In the genomic region with DNA sequence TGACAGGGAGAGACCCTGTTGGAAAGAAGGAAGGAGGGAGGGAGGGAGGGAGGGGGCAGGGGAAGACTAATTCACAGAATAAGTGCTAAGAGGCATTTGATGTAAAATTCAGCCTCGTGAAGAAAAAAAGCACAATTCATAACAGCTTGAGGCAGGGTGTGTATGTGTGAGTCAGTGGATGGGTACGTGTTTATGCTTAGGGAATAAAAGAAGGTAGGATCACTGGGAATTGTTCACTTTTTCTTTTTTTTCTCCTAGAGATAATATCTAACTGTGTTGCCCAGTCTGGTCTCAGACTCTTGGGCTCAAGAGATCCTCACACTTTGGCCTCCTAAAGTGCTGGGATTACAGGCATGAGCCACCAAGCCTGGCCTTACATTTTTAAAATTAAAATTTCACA, we compare ENCODE assay signal across 16 cellular contexts. TPM values are rescaled to one million over a fixed set of nuclear protein-coding genes. Genes with fewer than 3 reads are reported as not detected.
DNase-seq lines count a peak whose midpoint lies in the region; ATAC-seq, FAIRE-seq and TF ChIP-seq lines count a peak whose summit lies in the region.
"Had no signal": no experiment of that assay in that cellular context is flagged by ENCODE, and none has a peak within 500 bp of the region (broad histone marks: within the 10 kb centered on the region; RNA-seq: fewer than 3 reads in every experiment).

No MANE protein-coding gene starts in this region.

- no peaks in the 10 kb centered on the region for H3K9me3 ChIP-seq in upper lobe of right lung
- H3K9me3 ChIP-seq in neuronal stem cell (replicated peaks in 1 of 2; ENCODE audit: control insufficient read depth in 2 of 2, insufficient read depth in 1 of 2, low read depth in 1 of 2, low read length in 2 of 2), result no peaks in the 10 kb centered on the region
- H3K9me3 ChIP-seq in A673 (ENCODE audit: low read depth, low read length, poor library complexity, severe bottlenecking), result no peaks in the 10 kb centered on the region
- H3K9me3 ChIP-seq: esophagus muscularis mucosa, neutrophil had no signal

- TF ChIP-seq POLR2A in H54 (IDR thresholded peaks at IDR 0.05; ENCODE audit: low read depth, low read length), result no peak

- no peak overlapping the region for H3K4me2 ChIP-seq in neuronal stem cell (ENCODE audit: insufficient read depth, low read length, poor library complexity, severe bottlenecking)

- H4K8ac ChIP-seq in neuronal stem cell (ENCODE audit: low read depth, low read length), result no peak overlapping the region

- H3K23ac ChIP-seq in neuronal stem cell (ENCODE audit: low read depth, low read length, poor library complexity), result no peak overlapping the region

- intact Hi-C loops in upper lobe of right lung (cut with DNase I), result no loop called here
- intact Hi-C loops in A673 (cut with micrococcal nuclease; ENCODE audit: unreplicated experiment), result no loop called here

- WGBS in neuronal stem cell (ENCODE audit: extremely low coverage in 2 of 2, insufficient read length in 2 of 2, insufficient replicate concordance in 1 of 2), 2 donors, result no CpG with 5 or more reads among the region's 2 CpGs

- H3K27me3 ChIP-seq in upper lobe of right lung (no peaks in the 10 kb centered on the region), neuronal stem cell (ENCODE audit: control insufficient read depth in 3 of 3, insufficient read depth in 3 of 3, low read depth in 1 of 3, low read length in 3 of 3) (no peaks in the 10 kb centered on the region), A673 (replicated peaks; ENCODE audit: insufficient read depth, low read depth, low read length, poor library complexity) (no peaks in the 10 kb centered on the region)
- H3K27me3 ChIP-seq: esophagus muscularis mucosa, neutrophil had no signal

- CTCF ChIA-PET in A673 (lab: Charles Lee), result no interaction called here

- H3K4me1 ChIP-seq in upper lobe of right lung, result no peaks in the 10 kb centered on the region
- peaks cover 0 to 4% of the 10 kb centered on the region in 2 donors for H3K4me1 ChIP-seq in neuronal stem cell (ENCODE audit: control insufficient read depth in 2 of 2, insufficient read depth in 1 of 2, low read depth in 1 of 2, low read length in 2 of 2)
- H3K4me1 ChIP-seq in A673 (ENCODE audit: insufficient read depth, low read length, poor library complexity, severe bottlenecking), result peaks cover 15% of the 10 kb centered on the region

- no peak overlapping the region for H3K9ac ChIP-seq in neuronal stem cell (ENCODE audit: low read depth, low read length, poor library complexity)

- no peak overlapping the region for H2AFZ ChIP-seq in neuronal stem cell (ENCODE audit: low read length)

- H3K9me3 Mint-ChIP-seq in activated naive CD8-positive, alpha-beta T cell treated with anti-CD3 and anti-CD28 coated beads, Interleukin-2, amount 50 U/mL, for 24 hours, result no peaks in the 10 kb centered on the region
- H3K9me3 Mint-ChIP-seq: T-cell had no signal

- no peak for ATAC-seq in activated naive CD8-positive, alpha-beta T cell treated with anti-CD3 and anti-CD28 coated beads, Interleukin-2, amount 50 U/mL, for 24 hours
- no peak for ATAC-seq in upper lobe of right lung
- ATAC-seq: T-cell had no signal

- FAIRE-seq in H54 (lab: Jason Lieb, UNC), result peak; percentile 79

- no peak overlapping the region for H3K4ac ChIP-seq in neuronal stem cell (ENCODE audit: low read length)

- peaks cover 37% of the 10 kb centered on the region for H3K36me3 ChIP-seq in upper lobe of right lung
- peaks cover 3 to 48% of the 10 kb centered on the region in 2 donors for H3K36me3 ChIP-seq in neuronal stem cell (replicated peaks in 1 of 2; ENCODE audit: control insufficient read depth in 2 of 2, insufficient read depth in 2 of 2, low read length in 2 of 2)
- H3K36me3 ChIP-seq in A673 (ENCODE audit: insufficient read depth, low read length, poor library complexity, severe bottlenecking), result peaks cover 17% of the 10 kb centered on the region

- no peak overlapping the region for H4K91ac ChIP-seq in neuronal stem cell (ENCODE audit: low read depth, low read length, poor library complexity)

- no peak overlapping the region for H2AK5ac ChIP-seq in neuronal stem cell (ENCODE audit: low read depth, low read length)

- no peaks in the 10 kb centered on the region for H3K27me3 Mint-ChIP-seq in activated naive CD8-positive, alpha-beta T cell treated with anti-CD3 and anti-CD28 coated beads, Interleukin-2, amount 50 U/mL, for 24 hours
- H3K27me3 Mint-ChIP-seq: T-cell had no signal

- H3K27ac Mint-ChIP-seq in activated naive CD8-positive, alpha-beta T cell treated with anti-CD3 and anti-CD28 coated beads, Interleukin-2, amount 50 U/mL, for 24 hours, result peak overlapping the region; percentile 42
- H3K27ac Mint-ChIP-seq: T-cell had no signal

- no peak overlapping the region for H3K14ac ChIP-seq in neuronal stem cell (ENCODE audit: low read length)

- POLR2A ChIA-PET in A673 (lab: Charles Lee; ENCODE audit: low non-redundant PET), result interaction anchor here (0.7 kb wide), 2 partner anchors 16 to 38 kb away, joined by 3 to 6 read pairs; no protein-coding TSS in a partner anchor

- no peak overlapping the region for H2BK120ac ChIP-seq in neuronal stem cell (ENCODE audit: low read depth, low read length)

- no peak overlapping the region for H2BK12ac ChIP-seq in neuronal stem cell (ENCODE audit: low read length)

- H3K27ac ChIP-seq in upper lobe of right lung (no peak overlapping the region), neuronal stem cell (replicated peaks; ENCODE audit: low read length) (no peak overlapping the region), A673 (ENCODE audit: low read depth, low read length, poor library complexity, severe bottlenecking) (no peak overlapping the region)
- H3K27ac ChIP-seq: coronary artery, esophagus muscularis mucosa, neutrophil had no signal

- peaks cover 20% of the 10 kb centered on the region for H3K36me3 Mint-ChIP-seq in activated naive CD8-positive, alpha-beta T cell treated with anti-CD3 and anti-CD28 coated beads, Interleukin-2, amount 50 U/mL, for 24 hours (ENCODE audit: low read depth)

- H3K4me3 Mint-ChIP-seq in activated naive CD8-positive, alpha-beta T cell treated with anti-CD3 and anti-CD28 coated beads, Interleukin-2, amount 50 U/mL, for 24 hours, result no peak overlapping the region
- H3K4me3 Mint-ChIP-seq: T-cell had no signal

- DNase-seq in A172 (ENCODE audit: low spot score) (peak; percentile 70), H54 (ENCODE audit: insufficient read length, low spot score) (peak; percentile 44), fibroblast of pulmonary artery (ENCODE audit: low read depth) (peak; percentile 69), LoVo (ENCODE audit: low spot score) (no peak), upper lobe of right lung (no peak), neuronal stem cell (ENCODE audit: low spot score) (no peak), A673 (ENCODE audit: low spot score) (no peak)
- no peak for DNase-seq in activated naive CD8-positive, alpha-beta T cell treated with anti-CD3 and anti-CD28 coated beads, Interleukin-2, amount 50 U/mL, for 24 hours
- DNase-seq: H7; KG1; NCI-H510A treated with DMSO at 0.1 percent for 48 hours; stimulated activated naive CD4-positive, alpha-beta T cell; T-cell had no signal

- no TSS peak for BruUV-seq in A673 (replicated peaks; lab: Mats Ljungman, UMichigan)

- peaks cover 3% of the 10 kb centered on the region for H3K79me1 ChIP-seq in neuronal stem cell (ENCODE audit: low read depth, low read length)

- no peak overlapping the region for H2BK5ac ChIP-seq in neuronal stem cell (ENCODE audit: low read length)

- peaks cover 27% of the 10 kb centered on the region for H3K4me1 Mint-ChIP-seq in activated naive CD8-positive, alpha-beta T cell treated with anti-CD3 and anti-CD28 coated beads, Interleukin-2, amount 50 U/mL, for 24 hours

- no peak for TF ChIP-seq CTCF in fibroblast of pulmonary artery (IDR thresholded peaks at IDR 0.05; ENCODE audit: low read length, missing control alignments)
- no peak for TF ChIP-seq CTCF in upper lobe of right lung (IDR thresholded peaks at IDR 0.05)
- no peak for TF ChIP-seq CTCF in A673 (conservative IDR thresholded peaks at IDR 0.05; ENCODE audit: low read depth, low read length)

- no peak overlapping the region for H2BK15ac ChIP-seq in neuronal stem cell (ENCODE audit: low read length)

- H3K4me3 ChIP-seq in fibroblast of pulmonary artery (replicated peaks; ENCODE audit: low read depth, low read length) (no peak overlapping the region), upper lobe of right lung (no peak overlapping the region), neuronal stem cell (ENCODE audit: low read length in 2 of 2) (no peak overlapping the region), A673 (ENCODE audit: low read depth, low read length, poor library complexity, severe bottlenecking) (no peak overlapping the region)
- H3K4me3 ChIP-seq: coronary artery, esophagus muscularis mucosa had no signal

- H3K18ac ChIP-seq in neuronal stem cell (ENCODE audit: low read length), result no peak overlapping the region

RNA-seq across cellular contexts. Expression of a gene that starts 39.2 kb away (rescaled TPM):
- 25.8 and 29.1 TPM in 2 replicates for total RNA-seq in A172 (2014; rRNA removed; shearing (Covaris generic))
- total RNA-seq in upper lobe of right lung (53.9 TPM), A673 (2021) (83.8 and 87.1 TPM in 2 replicates)
- 19.5 TPM for polyA plus RNA-seq in neuronal stem cell (2013, experiment 1 of 2)
- polyA plus RNA-seq in neuronal stem cell (2013, experiment 2 of 2), result 21.0 TPM

Comparison
In these comparisons a context has a peak if more than half of its experiments do, and no peak if none do; other contexts are left out.
1. DNase-seq: peak in A172 (single experiment), H54 (single experiment) and fibroblast of pulmonary artery (single experiment); none in activated naive CD8-positive, alpha-beta T cell treated with anti-CD3 and anti-CD28 coated beads, Interleukin-2, amount 50 U/mL, for 24 hours (single experiment), LoVo (single experiment), upper lobe of right lung (single experiment), neuronal stem cell (single experiment) and A673 (single experiment).